Comparison of ENCODE assay signal across 1 cellular context in genomic region chr3:9862391-9863235, GRCh38.
TF ChIP-seq lines count a peak whose summit lies in the region.

No MANE protein-coding gene starts in this region.

TF ChIP-seq in K562, 482 proteins besides CTCF, POLR2A, EP300 and RAD21 (continues in another document):
- TF ChIP-seq LARP7 (IDR thresholded peaks at IDR 0.05) (peak; percentile 57; the same call in 1 of the 2 replicates), DMBX1 (CRISPR knock-in tag; IDR thresholded peaks at IDR 0.05; ENCODE audit: borderline replicate concordance) (peak; percentile 56; the same call in 1 of the 2 replicates), STAT5A (IDR thresholded peaks at IDR 0.05; ENCODE audit: borderline replicate concordance, low read length) (no peak; the same call in 1 of the 2 replicates), NR1H2 (CRISPR knock-in tag; IDR thresholded peaks at IDR 0.05) (no peak), SRSF9 (IDR thresholded peaks at IDR 0.05; ENCODE audit: borderline replicate concordance, low read depth, low read length) (no peak), NELFE (IDR thresholded peaks at IDR 0.05; ENCODE audit: insufficient read depth, insufficient read length) (no peak), PBX2 (CRISPR knock-in tag; IDR thresholded peaks at IDR 0.05; ENCODE audit: low read depth) (no peak), PBX2 (tag; conservative IDR thresholded peaks at IDR 0.05; ENCODE audit: low read depth) (no peak), CUX1 (CRISPR knock-in tag; IDR thresholded peaks at IDR 0.05) (no peak), PRPF4 (IDR thresholded peaks at IDR 0.05; ENCODE audit: insufficient read depth, low read depth, low read length, poor library complexity, severe bottlenecking) (no peak), ELF4 (CRISPR knock-in tag; IDR thresholded peaks at IDR 0.05) (peak; percentile 22; the same call in 1 of the 2 replicates), SRSF7 (optimal IDR thresholded peaks at IDR 0.05; ENCODE audit: low read depth, low read length) (no peak), NR2F6 (CRISPR knock-in tag; IDR thresholded peaks at IDR 0.05) (no peak), YBX1 (IDR thresholded peaks at IDR 0.05) (no peak), MAFF (IDR thresholded peaks at IDR 0.05; ENCODE audit: low read length) (no peak), HMG20B (CRISPR knock-in tag; IDR thresholded peaks at IDR 0.05) (no peak), ZNF324 (CRISPR knock-in tag; IDR thresholded peaks at IDR 0.05) (no peak), ZNF395 (CRISPR knock-in tag; IDR thresholded peaks at IDR 0.05) (no peak), KHSRP (IDR thresholded peaks at IDR 0.05) (no peak), VEZF1 (CRISPR knock-in tag; IDR thresholded peaks at IDR 0.05) (peak; percentile 75), HNRNPLL (IDR thresholded peaks at IDR 0.05; ENCODE audit: low read depth, low read length, poor library complexity, severe bottlenecking) (peak; percentile 44), STAT6 (CRISPR knock-in tag; IDR thresholded peaks at IDR 0.05) (no peak), ILK (tag; IDR thresholded peaks at IDR 0.05; ENCODE audit: borderline replicate concordance, low read depth) (no peak), MEIS2 (IDR thresholded peaks at IDR 0.05; ENCODE audit: partially characterized antibody) (peak; percentile 16), SIN3A (IDR thresholded peaks at IDR 0.05; ENCODE audit: borderline replicate concordance in 2 of 2, control insufficient read depth in 1 of 2, low read depth in 2 of 2, low read length in 2 of 2) (peak in 1 of 2 experiments; percentile 27; a peak in 1 of 4 replicates), SIN3B (IDR thresholded peaks at IDR 0.05; ENCODE audit: low read depth) (0 out of 2 replicates have a peak, but pooled peaks have one; percentile 19), SMARCB1 (IDR thresholded peaks at IDR 0.05; ENCODE audit: insufficient read length, low read depth) (no peak), PHF20 (IDR thresholded peaks at IDR 0.05; ENCODE audit: partially characterized antibody) (peak; percentile 83), POLR2B (IDR thresholded peaks at IDR 0.05; ENCODE audit: low read depth, partially characterized antibody) (peak; percentile 67), C11orf30 (IDR thresholded peaks at IDR 0.05; ENCODE audit: low read depth) (no peak; the same call in 1 of the 2 replicates), NFE2L1 (tag; IDR thresholded peaks at IDR 0.05; ENCODE audit: borderline replicate concordance, low read depth) (no peak), DACH1 (IDR thresholded peaks at IDR 0.05; ENCODE audit: partially characterized antibody) (no peak), E2F6 (IDR thresholded peaks at IDR 0.05; ENCODE audit: borderline replicate concordance in 1 of 2, extremely low read depth in 1 of 2, insufficient read depth in 1 of 2, insufficient read length in 1 of 2, low read depth in 1 of 2, low read length in 1 of 2, poor library complexity in 1 of 2, severe bottlenecking in 1 of 2) (peak; percentile 41 to 82), CHCHD3 (CRISPR knock-in tag; IDR thresholded peaks at IDR 0.05) (no peak), LCOR (CRISPR knock-in tag; IDR thresholded peaks at IDR 0.05) (0 out of 2 replicates have a peak, but pooled peaks have one; percentile 58), ZZZ3 (IDR thresholded peaks at IDR 0.05) (no peak), ZBTB9 (CRISPR knock-in tag; IDR thresholded peaks at IDR 0.05) (peak; percentile 33; the same call in 1 of the 2 replicates), ZNF592 (IDR thresholded peaks at IDR 0.05) (peak; percentile 73), ETS2 (tag; IDR thresholded peaks at IDR 0.05; ENCODE audit: borderline replicate concordance, poor library complexity, severe bottlenecking) (no peak), FIP1L1 (IDR thresholded peaks at IDR 0.05; ENCODE audit: low read depth, low read length, poor library complexity, severe bottlenecking) (peak; percentile 92), RBM15 (IDR thresholded peaks at IDR 0.05; ENCODE audit: insufficient read depth, low read length) (no peak)
